Comparison of ENCODE assay signal across 1 cellular context in genomic region chrX:131830400-131831184, GRCh38.
TF ChIP-seq lines count a peak whose summit lies in the region.

No MANE protein-coding gene starts in this region.

TF ChIP-seq in K562, 482 proteins besides CTCF, POLR2A, EP300 and RAD21 (continued from another document and continues in another):
- no peak for TF ChIP-seq SNAPC5 (CRISPR knock-in tag; IDR thresholded peaks at IDR 0.05)
- TF ChIP-seq XRCC3 (IDR thresholded peaks at IDR 0.05): no peak
- peak; percentile 26; the same call in 1 of the 2 replicates for TF ChIP-seq POLR2H (tag; IDR thresholded peaks at IDR 0.05; ENCODE audit: low read depth)
- TF ChIP-seq EP400 (IDR thresholded peaks at IDR 0.05): peak; percentile 89
- TF ChIP-seq IRF2 (CRISPR knock-in tag; IDR thresholded peaks at IDR 0.05): no peak
- TF ChIP-seq CSDE1 (IDR thresholded peaks at IDR 0.05): no peak
- no peak for TF ChIP-seq PURB (CRISPR knock-in tag; IDR thresholded peaks at IDR 0.05; ENCODE audit: low read depth)
- no peak for TF ChIP-seq HLTF (IDR thresholded peaks at IDR 0.05)
- no peak for TF ChIP-seq ZFP36 (IDR thresholded peaks at IDR 0.05; ENCODE audit: low read depth, low read length, partially characterized antibody)
- TF ChIP-seq CREBBP (IDR thresholded peaks at IDR 0.05; ENCODE audit: low read depth, low read length): no peak
- TF ChIP-seq SMARCE1 (IDR thresholded peaks at IDR 0.05): no peak
- no peak for TF ChIP-seq ETV1 (tag; conservative IDR thresholded peaks at IDR 0.05; ENCODE audit: low read depth)
- TF ChIP-seq PYGO2 (tag; IDR thresholded peaks at IDR 0.05): 0 out of 2 replicates have a peak, but pooled peaks have one; percentile 38
- no peak for TF ChIP-seq NFIX (CRISPR knock-in tag; IDR thresholded peaks at IDR 0.05; ENCODE audit: low read depth)
- TF ChIP-seq SIN3B (IDR thresholded peaks at IDR 0.05; ENCODE audit: low read depth): peak; percentile 77; the same call in 1 of the 2 replicates
- TF ChIP-seq PCBP1 (IDR thresholded peaks at IDR 0.05; ENCODE audit: low read depth, low read length, poor library complexity, severe bottlenecking): no peak
- TF ChIP-seq, protein P1, sequence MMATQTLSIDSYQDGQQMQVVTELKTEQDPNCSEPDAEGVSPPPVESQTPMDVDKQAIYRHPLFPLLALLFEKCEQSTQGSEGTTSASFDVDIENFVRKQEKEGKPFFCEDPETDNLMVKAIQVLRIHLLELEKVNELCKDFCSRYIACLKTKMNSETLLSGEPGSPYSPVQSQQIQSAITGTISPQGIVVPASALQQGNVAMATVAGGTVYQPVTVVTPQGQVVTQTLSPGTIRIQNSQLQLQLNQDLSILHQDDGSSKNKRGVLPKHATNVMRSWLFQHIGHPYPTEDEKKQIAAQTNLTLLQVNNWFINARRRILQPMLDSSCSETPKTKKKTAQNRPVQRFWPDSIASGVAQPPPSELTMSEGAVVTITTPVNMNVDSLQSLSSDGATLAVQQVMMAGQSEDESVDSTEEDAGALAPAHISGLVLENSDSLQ (IDR thresholded peaks at IDR 0.05): no peak
- TF ChIP-seq E2F6 (IDR thresholded peaks at IDR 0.05; ENCODE audit: borderline replicate concordance in 1 of 2, extremely low read depth in 1 of 2, insufficient read depth in 1 of 2, insufficient read length in 1 of 2, low read depth in 1 of 2, low read length in 1 of 2, poor library complexity in 1 of 2, severe bottlenecking in 1 of 2): peak; percentile 80 to 91
- TF ChIP-seq SMARCA4 (IDR thresholded peaks at IDR 0.05): 0 out of 2 replicates have a peak, but pooled peaks have one; percentile 3
- TF ChIP-seq CBX1 (IDR thresholded peaks at IDR 0.05; ENCODE audit: low read depth): no peak
- TF ChIP-seq, protein P2, sequence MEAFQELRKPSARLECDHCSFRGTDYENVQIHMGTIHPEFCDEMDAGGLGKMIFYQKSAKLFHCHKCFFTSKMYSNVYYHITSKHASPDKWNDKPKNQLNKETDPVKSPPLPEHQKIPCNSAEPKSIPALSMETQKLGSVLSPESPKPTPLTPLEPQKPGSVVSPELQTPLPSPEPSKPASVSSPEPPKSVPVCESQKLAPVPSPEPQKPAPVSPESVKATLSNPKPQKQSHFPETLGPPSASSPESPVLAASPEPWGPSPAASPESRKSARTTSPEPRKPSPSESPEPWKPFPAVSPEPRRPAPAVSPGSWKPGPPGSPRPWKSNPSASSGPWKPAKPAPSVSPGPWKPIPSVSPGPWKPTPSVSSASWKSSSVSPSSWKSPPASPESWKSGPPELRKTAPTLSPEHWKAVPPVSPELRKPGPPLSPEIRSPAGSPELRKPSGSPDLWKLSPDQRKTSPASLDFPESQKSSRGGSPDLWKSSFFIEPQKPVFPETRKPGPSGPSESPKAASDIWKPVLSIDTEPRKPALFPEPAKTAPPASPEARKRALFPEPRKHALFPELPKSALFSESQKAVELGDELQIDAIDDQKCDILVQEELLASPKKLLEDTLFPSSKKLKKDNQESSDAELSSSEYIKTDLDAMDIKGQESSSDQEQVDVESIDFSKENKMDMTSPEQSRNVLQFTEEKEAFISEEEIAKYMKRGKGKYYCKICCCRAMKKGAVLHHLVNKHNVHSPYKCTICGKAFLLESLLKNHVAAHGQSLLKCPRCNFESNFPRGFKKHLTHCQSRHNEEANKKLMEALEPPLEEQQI (IDR thresholded peaks at IDR 0.05): no peak
- no peak for TF ChIP-seq ZNF696 (CRISPR knock-in tag; conservative IDR thresholded peaks at IDR 0.05)
- TF ChIP-seq FOSL1 (tag; conservative IDR thresholded peaks at IDR 0.05): 0 out of 2 replicates have a peak, but pooled peaks have one; percentile 36
- TF ChIP-seq MXI1 (IDR thresholded peaks at IDR 0.05; ENCODE audit: low read depth, low read length): peak; percentile 71; the same call in 1 of the 2 replicates
- no peak for TF ChIP-seq RREB1 (CRISPR knock-in tag; IDR thresholded peaks at IDR 0.05)
- peak; percentile 77 for TF ChIP-seq EGR1 (conservative IDR thresholded peaks at IDR 0.05)
- peak; percentile 100 for TF ChIP-seq ZNF384 (IDR thresholded peaks at IDR 0.05; ENCODE audit: low read depth, low read length)
- TF ChIP-seq DEAF1 (CRISPR knock-in tag; IDR thresholded peaks at IDR 0.05): peak; percentile 83
- TF ChIP-seq ZBTB2 (IDR thresholded peaks at IDR 0.05): no peak
- TF ChIP-seq, protein P3, sequence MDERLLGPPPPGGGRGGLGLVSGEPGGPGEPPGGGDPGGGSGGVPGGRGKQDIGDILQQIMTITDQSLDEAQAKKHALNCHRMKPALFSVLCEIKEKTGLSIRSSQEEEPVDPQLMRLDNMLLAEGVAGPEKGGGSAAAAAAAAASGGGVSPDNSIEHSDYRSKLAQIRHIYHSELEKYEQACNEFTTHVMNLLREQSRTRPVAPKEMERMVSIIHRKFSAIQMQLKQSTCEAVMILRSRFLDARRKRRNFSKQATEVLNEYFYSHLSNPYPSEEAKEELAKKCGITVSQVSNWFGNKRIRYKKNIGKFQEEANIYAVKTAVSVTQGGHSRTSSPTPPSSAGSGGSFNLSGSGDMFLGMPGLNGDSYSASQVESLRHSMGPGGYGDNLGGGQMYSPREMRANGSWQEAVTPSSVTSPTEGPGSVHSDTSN (CRISPR knock-in tag; IDR thresholded peaks at IDR 0.05; ENCODE audit: low read depth): no peak
- TF ChIP-seq, protein P3 (tag; conservative IDR thresholded peaks at IDR 0.05; ENCODE audit: low read depth): no peak
- TF ChIP-seq NR4A1 (CRISPR knock-in tag; IDR thresholded peaks at IDR 0.05): no peak
- TF ChIP-seq NR4A1 (tag; IDR thresholded peaks at IDR 0.05): no peak
- TF ChIP-seq HMBOX1 (IDR thresholded peaks at IDR 0.05): no peak
- TF ChIP-seq ZNF707 (CRISPR knock-in tag; conservative IDR thresholded peaks at IDR 0.05): no peak
- no peak for TF ChIP-seq ZNF518B (CRISPR knock-in tag; IDR thresholded peaks at IDR 0.05)
- TF ChIP-seq TAF9B (IDR thresholded peaks at IDR 0.05; ENCODE audit: partially characterized antibody): peak; percentile 26
- no peak for TF ChIP-seq ZC3H4 (CRISPR knock-in tag; IDR thresholded peaks at IDR 0.05; ENCODE audit: borderline replicate concordance)
- TF ChIP-seq FIP1L1 (IDR thresholded peaks at IDR 0.05; ENCODE audit: low read depth, low read length, poor library complexity, severe bottlenecking): no peak
- peak; percentile 39; the same call in 1 of the 2 replicates for TF ChIP-seq SMC3 (conservative IDR thresholded peaks at IDR 0.05; ENCODE audit: insufficient read depth, low read depth, low read length)
- TF ChIP-seq KLF13 (tag; IDR thresholded peaks at IDR 0.05; ENCODE audit: borderline replicate concordance, low read depth): no peak
- no peak for TF ChIP-seq CHD4 (IDR thresholded peaks at IDR 0.05; ENCODE audit: insufficient read depth, insufficient replicate concordance, low read depth, low read length, poor library complexity, severe bottlenecking)
